30 cellular contexts compared by ENCODE assay signal in the genomic region with DNA sequence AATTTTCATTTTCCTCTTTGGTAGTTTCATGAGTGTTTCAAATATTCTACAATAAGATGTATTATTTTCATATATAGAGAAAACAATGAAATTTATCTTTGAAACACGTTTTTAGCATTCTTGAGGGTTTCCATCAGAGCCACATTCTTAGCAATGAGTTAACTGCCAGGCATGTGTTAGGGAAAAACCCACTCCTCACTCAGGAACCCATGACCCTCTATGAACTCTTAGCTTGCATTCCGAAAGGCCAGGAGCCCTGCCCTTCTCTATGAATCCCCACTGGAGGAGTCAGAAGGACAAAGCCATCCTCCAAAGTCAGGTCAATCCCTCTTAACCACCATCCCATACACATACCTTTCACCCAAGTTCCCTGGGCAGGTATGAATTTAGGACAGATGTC. TPM values are rescaled to one million over a fixed set of nuclear protein-coding genes. Genes with fewer than 3 reads are reported as not detected.
A peak's percentile ranks its signal among the peaks of the same experiment; 100 is the strongest.
DNase-seq lines count a peak whose midpoint lies in the region; ATAC-seq, FAIRE-seq and TF ChIP-seq lines count a peak whose summit lies in the region.
"Had no signal": no experiment of that assay in that cellular context is flagged by ENCODE, and none has a peak within 500 bp of the region (broad histone marks: within the 10 kb centered on the region; RNA-seq: fewer than 3 reads in every experiment).

No MANE protein-coding gene starts in this region.

- no peak overlapping the region for H3K4me3 ChIP-seq in mammary epithelial cell (replicated peaks in 1 of 3; ENCODE audit: insufficient read depth in 1 of 3, low read depth in 2 of 3, low read length in 3 of 3)
- H3K4me3 ChIP-seq in breast epithelium = no peak overlapping the region
- H3K4me3 ChIP-seq in GM12878 = no peak overlapping the region
- H3K4me3 ChIP-seq: dorsolateral prefrontal cortex, pancreas, SJCRH30, upper lobe of right lung had no signal

- no peaks in the 10 kb centered on the region for H3K4me1 Mint-ChIP-seq in activated T-cell treated with anti-CD3 and anti-CD28 coated beads, Interleukin-2, amount 50 U/mL, for 72 hours (ENCODE audit: low read depth)
- no peaks in the 10 kb centered on the region for H3K4me1 Mint-ChIP-seq in stimulated activated memory B cell treated with anti-CD40 and anti-IgM and Interleukin-4, amounts not matched to agents 10 μg/mL and 1 μg/mL and 100 μg/mL, for 72 hours
- H3K4me1 Mint-ChIP-seq: activated B cell treated with CpG ODN at 0.5 μM for 24 hours; CD4-positive, alpha-beta memory T cell; central memory CD8-positive, alpha-beta T cell had no signal

- no peaks in the 10 kb centered on the region for H3K36me3 ChIP-seq in mammary epithelial cell (ENCODE audit: insufficient read depth, low read length)
- H3K36me3 ChIP-seq in breast epithelium = no peaks in the 10 kb centered on the region
- no peaks in the 10 kb centered on the region for H3K36me3 ChIP-seq in GM12878 (ENCODE audit: control insufficient read depth in 2 of 2, insufficient read depth in 2 of 2, low read length in 1 of 2)
- H3K36me3 ChIP-seq: pancreas, SJCRH30, upper lobe of right lung had no signal

- no peak overlapping the region for H3K27ac Mint-ChIP-seq in activated T-cell treated with anti-CD3 and anti-CD28 coated beads, Interleukin-2, amount 50 U/mL, for 72 hours
- H3K27ac Mint-ChIP-seq in stimulated activated memory B cell treated with anti-CD40 and anti-IgM and Interleukin-4, amounts not matched to agents 10 μg/mL and 1 μg/mL and 100 μg/mL, for 72 hours = no peak overlapping the region
- H3K27ac Mint-ChIP-seq: activated B cell treated with CpG ODN at 0.5 μM for 24 hours; activated naive CD4-positive, alpha-beta T cell treated with anti-CD3 and anti-CD28 coated beads, Interleukin-2, amount 10 ng/mL, durations not matched to agents 7 days and 5 days; activated T-helper 1 cell treated with anti-CD3 and anti-CD28 coated beads, Interleukin-12 subunit alpha, Interleukin-12 subunit beta, Interleukin-2, Interleukin-4 antibody, amounts not matched to agents 30 ng/mL and 10 ng/mL and 1 ng/mL, durations not matched to agents 14 hours and 24 hours and 36 hours; CD4-positive, alpha-beta memory T cell; natural killer cell treated with Interleukin-12 subunit alpha and Interleukin-12 subunit beta and Interleukin-15 and Interleukin-18, amount 100 ng/mL, for 72 hours had no signal

- intact Hi-C loops in mammary epithelial cell (cut with micrococcal nuclease) (no loop called here), breast epithelium (cut with DNase I; ENCODE audit: low total_unique reads) (no loop called here), GM12878 (cut with micrococcal nuclease; ENCODE audit: unreplicated experiment) (no loop called here)

- TF ChIP-seq POLR2A in breast epithelium (IDR thresholded peaks at IDR 0.05) = no peak
- no peak for TF ChIP-seq POLR2A in GM12878 (IDR thresholded peaks at IDR 0.05; ENCODE audit: low read depth, low read length)

- DNase-seq in mammary epithelial cell (peak; percentile 31), breast epithelium (ENCODE audit: low spot score in 2 of 2) (no peak), GM12878 (ENCODE audit: low read depth, low spot score) (no peak), iris pigment epithelial cell (ENCODE audit: low read depth) (peak; percentile 92), nucleus accumbens (lab: John Stamatoyannopoulos, UW) (no peak), RKO (ENCODE audit: low spot score) (no peak)
- no peak for DNase-seq in activated T-cell treated with anti-CD3 and anti-CD28 coated beads, Interleukin-2, amount 50 U/mL, for 72 hours
- DNase-seq: activated B cell treated with CpG ODN at 0.5 μM for 24 hours; activated CD4-positive, alpha-beta T cell treated with anti-CD3 and anti-CD28 coated beads, Interleukin-2, amount 50 U/mL, for 1 hour; activated naive CD4-positive, alpha-beta T cell treated with anti-CD3 and anti-CD28 coated beads, Interleukin-2, amount 10 ng/mL, durations not matched to agents 7 days and 5 days; AML-193; CD4-positive, alpha-beta memory T cell; dorsolateral prefrontal cortex; glutamatergic neuron; islet precursor cell; left ventricle myocardium superior; NCI-H2081 treated with DMSO at 0.1 percent for 48 hours; NCI-H345; pancreas; SJCRH30; stimulated activated CD4-positive, alpha-beta T cell treated with anti-CD3 and anti-CD28 coated beads, Interleukin-2, amount 100 ng/mL, for 48 hours; upper lobe of right lung had no signal

- POLR2A ChIA-PET in GM12878 (lab: Charles Lee) = no interaction called here

- RAD21 ChIA-PET in GM12878 (lab: Charles Lee; ENCODE audit: unreplicated experiment) = no interaction called here

- BruUV-seq in mammary epithelial cell (replicated peaks; lab: Mats Ljungman, UMichigan) = no TSS peak
- BruUV-seq in GM12878 (replicated peaks; lab: Mats Ljungman, UMichigan) = no TSS peak

- no peaks in the 10 kb centered on the region for H3K27me3 Mint-ChIP-seq in activated T-cell treated with anti-CD3 and anti-CD28 coated beads, Interleukin-2, amount 50 U/mL, for 72 hours (ENCODE audit: low read depth)
- H3K27me3 Mint-ChIP-seq in stimulated activated memory B cell treated with anti-CD40 and anti-IgM and Interleukin-4, amounts not matched to agents 10 μg/mL and 1 μg/mL and 100 μg/mL, for 72 hours = peaks cover 20% of the 10 kb centered on the region

- H3K4me1 ChIP-seq in mammary epithelial cell (ENCODE audit: insufficient read depth, low read length) (peaks cover 15% of the 10 kb centered on the region), breast epithelium (no peaks in the 10 kb centered on the region), GM12878 (ENCODE audit: control insufficient read depth, insufficient read depth, low read length) (peaks cover 7% of the 10 kb centered on the region)
- H3K4me1 ChIP-seq: pancreas, upper lobe of right lung had no signal

- H3K27me3 ChIP-seq in mammary epithelial cell (ENCODE audit: insufficient read depth, low read length) = no peaks in the 10 kb centered on the region
- no peaks in the 10 kb centered on the region for H3K27me3 ChIP-seq in breast epithelium
- no peaks in the 10 kb centered on the region for H3K27me3 ChIP-seq in GM12878 (replicated peaks in 1 of 2; ENCODE audit: control insufficient read depth in 2 of 2, insufficient read depth in 2 of 2, low read length in 1 of 2)
- H3K27me3 ChIP-seq: pancreas, SJCRH30, upper lobe of right lung had no signal

- H3K4me3 Mint-ChIP-seq in activated T-cell treated with anti-CD3 and anti-CD28 coated beads, Interleukin-2, amount 50 U/mL, for 72 hours = no peak overlapping the region
- H3K4me3 Mint-ChIP-seq in stimulated activated memory B cell treated with anti-CD40 and anti-IgM and Interleukin-4, amounts not matched to agents 10 μg/mL and 1 μg/mL and 100 μg/mL, for 72 hours = no peak overlapping the region
- H3K4me3 Mint-ChIP-seq: activated B cell treated with CpG ODN at 0.5 μM for 24 hours; activated naive CD4-positive, alpha-beta T cell treated with anti-CD3 and anti-CD28 coated beads, Interleukin-2, amount 10 ng/mL, durations not matched to agents 7 days and 5 days; activated T-helper 1 cell treated with anti-CD3 and anti-CD28 coated beads, Interleukin-12 subunit alpha, Interleukin-12 subunit beta, Interleukin-2, Interleukin-4 antibody, amounts not matched to agents 30 ng/mL and 10 ng/mL and 1 ng/mL, durations not matched to agents 14 hours and 24 hours and 36 hours; CD4-positive, alpha-beta memory T cell; central memory CD8-positive, alpha-beta T cell; natural killer cell treated with Interleukin-12 subunit alpha and Interleukin-12 subunit beta and Interleukin-15 and Interleukin-18, amount 100 ng/mL, for 72 hours had no signal

- H3K9me3 ChIP-seq in mammary epithelial cell (replicated peaks; ENCODE audit: insufficient read depth, low read length) (no peaks in the 10 kb centered on the region), breast epithelium (no peaks in the 10 kb centered on the region), GM12878 (replicated peaks; ENCODE audit: control insufficient read depth, insufficient read depth, low read length) (no peaks in the 10 kb centered on the region; the same call in 2 of the 3 replicates)
- H3K9me3 ChIP-seq: pancreas, SJCRH30, upper lobe of right lung had no signal

- no peaks in the 10 kb centered on the region for H3K36me3 Mint-ChIP-seq in activated T-cell treated with anti-CD3 and anti-CD28 coated beads, Interleukin-2, amount 50 U/mL, for 72 hours (ENCODE audit: insufficient read depth in 2 of 2)
- no peaks in the 10 kb centered on the region for H3K36me3 Mint-ChIP-seq in stimulated activated memory B cell treated with anti-CD40 and anti-IgM and Interleukin-4, amounts not matched to agents 10 μg/mL and 1 μg/mL and 100 μg/mL, for 72 hours
- H3K36me3 Mint-ChIP-seq: activated naive CD4-positive, alpha-beta T cell treated with anti-CD3 and anti-CD28 coated beads, Interleukin-2, amount 10 ng/mL, durations not matched to agents 7 days and 5 days; CD4-positive, alpha-beta memory T cell; natural killer cell treated with Interleukin-12 subunit alpha and Interleukin-12 subunit beta and Interleukin-15 and Interleukin-18, amount 100 ng/mL, for 72 hours had no signal

- H3K9me3 Mint-ChIP-seq in activated T-cell treated with anti-CD3 and anti-CD28 coated beads, Interleukin-2, amount 50 U/mL, for 72 hours = no peaks in the 10 kb centered on the region
- H3K9me3 Mint-ChIP-seq in stimulated activated memory B cell treated with anti-CD40 and anti-IgM and Interleukin-4, amounts not matched to agents 10 μg/mL and 1 μg/mL and 100 μg/mL, for 72 hours = no peaks in the 10 kb centered on the region
- H3K9me3 Mint-ChIP-seq: activated B cell treated with CpG ODN at 0.5 μM for 24 hours; activated naive CD4-positive, alpha-beta T cell treated with anti-CD3 and anti-CD28 coated beads, Interleukin-2, amount 10 ng/mL, durations not matched to agents 7 days and 5 days; activated T-helper 1 cell treated with anti-CD3 and anti-CD28 coated beads, Interleukin-12 subunit alpha, Interleukin-12 subunit beta, Interleukin-2, Interleukin-4 antibody, amounts not matched to agents 30 ng/mL and 10 ng/mL and 1 ng/mL, durations not matched to agents 14 hours and 24 hours and 36 hours; central memory CD8-positive, alpha-beta T cell; natural killer cell treated with Interleukin-12 subunit alpha and Interleukin-12 subunit beta and Interleukin-15 and Interleukin-18, amount 100 ng/mL, for 72 hours had no signal

- no peak overlapping the region for H3K9ac ChIP-seq in mammary epithelial cell (ENCODE audit: insufficient read depth, low read length)
- H3K9ac ChIP-seq in GM12878 (ENCODE audit: control insufficient read depth, insufficient read depth, low read length) = no peak overlapping the region

- H4K20me1 ChIP-seq in mammary epithelial cell (ENCODE audit: insufficient read depth, low read length) (no peaks in the 10 kb centered on the region), GM12878 (ENCODE audit: control insufficient read depth, insufficient read depth) (no peaks in the 10 kb centered on the region)

- in situ Hi-C loops in mammary epithelial cell (cut with MboI; ENCODE audit: low sequenced_read_pairs in 2 of 2) (no loop called here), GM12878 (cut with MboI) (no loop called here)

- 44% methylated on average over 2 of the region's 2 CpGs for whole genome bisulfite sequencing in mammary epithelial cell (ENCODE audit: low coverage, missing lambda C conversion rate)
- 50% methylated on average over 2 of the region's 2 CpGs for WGBS in GM12878 (ENCODE audit: insufficient coverage, insufficient replicate concordance, low lambda C conversion rate, missing lambda C conversion rate)

- peaks cover 4% of the 10 kb centered on the region for H3K79me2 ChIP-seq in mammary epithelial cell (ENCODE audit: insufficient read depth, low read length)
- H3K79me2 ChIP-seq in GM12878 (ENCODE audit: control insufficient read depth, insufficient read depth, low read length) = no peaks in the 10 kb centered on the region

- dilution Hi-C loops in mammary epithelial cell (cut with HindIII; ENCODE audit: low sequenced_read_pairs) = no loop called here

- H3K4me2 ChIP-seq in mammary epithelial cell (ENCODE audit: insufficient read depth, low read depth, low read length) (no peak overlapping the region), GM12878 (ENCODE audit: control insufficient read depth, insufficient read depth) (no peak overlapping the region)

- H2AFZ ChIP-seq in mammary epithelial cell (ENCODE audit: low read depth, low read length) (no peak overlapping the region), GM12878 (ENCODE audit: control insufficient read depth, low read depth, low read length) (no peak overlapping the region)

- FAIRE-seq in GM12878 (lab: Jason Lieb, UNC) = peak; percentile 18
- FAIRE-seq: G401.6, pancreas, RCC 7860 had no signal

- H3K27ac ChIP-seq in mammary epithelial cell (ENCODE audit: insufficient read depth, low read depth, low read length) = no peak overlapping the region
- peak overlapping the region in 1 of 2 donors; percentile 48 for H3K27ac ChIP-seq in breast epithelium
- no peak overlapping the region for H3K27ac ChIP-seq in GM12878 (ENCODE audit: control insufficient read depth, insufficient read depth)
- H3K27ac ChIP-seq: 22Rv1, dorsolateral prefrontal cortex, pancreas, SJCRH30, upper lobe of right lung had no signal

- TF ChIP-seq EP300 in GM12878 (IDR thresholded peaks at IDR 0.05; ENCODE audit: borderline replicate concordance in 1 of 2, control insufficient read depth in 1 of 2, low read depth in 2 of 2, low read length in 2 of 2) = no peak

- no peak for TF ChIP-seq RAD21 in GM12878 (IDR thresholded peaks at IDR 0.05; ENCODE audit: insufficient read depth, low read depth, low read length)

- SMC1A ChIA-PET in GM12878 (lab: Charles Lee; ENCODE audit: uncharacterized antibody, unreplicated experiment) = interaction anchor here (0.7 to 2.1 kb wide), 3 partner anchors 10 to 100 kb away, joined by 3 to 11 read pairs (median 8); no protein-coding TSS in a partner anchor

- CTCF ChIA-PET in mammary epithelial cell (lab: Charles Lee; ENCODE audit: low non-redundant PET) = no interaction called here
- CTCF ChIA-PET in GM12878 (lab: Yijun Ruan, JAX) = no interaction called here

- no peak for ATAC-seq in GM12878
- no peak for ATAC-seq in activated T-cell treated with anti-CD3 and anti-CD28 coated beads, Interleukin-2, amount 50 U/mL, for 72 hours (replicated peaks in 1 of 2)
- no peak for ATAC-seq in stimulated activated memory B cell treated with anti-CD40 and anti-IgM and Interleukin-4, amounts not matched to agents 10 μg/mL and 1 μg/mL and 100 μg/mL, for 72 hours
- ATAC-seq: left ventricle myocardium superior; natural killer cell treated with Interleukin-12 subunit alpha and Interleukin-12 subunit beta and Interleukin-15 and Interleukin-18, amount 100 ng/mL, for 72 hours; pancreas; upper lobe of right lung had no signal

- TF ChIP-seq CTCF in mammary epithelial cell (conservative IDR thresholded peaks at IDR 0.05 in 1 of 2, IDR thresholded peaks at IDR 0.05 in 1 of 2; ENCODE audit: extremely low read depth in 1 of 2, insufficient read depth in 1 of 2, low read depth in 1 of 2, low read length in 2 of 2) = no peak
- no peak for TF ChIP-seq CTCF in breast epithelium (IDR thresholded peaks at IDR 0.05)
- no peak for TF ChIP-seq CTCF in GM12878 (IDR thresholded peaks at IDR 0.05 in 2 of 3, conservative IDR thresholded peaks at IDR 0.05 in 1 of 3; ENCODE audit: control insufficient read depth in 2 of 3, extremely low read depth in 1 of 3, insufficient read depth in 1 of 3, low read depth in 3 of 3, low read length in 3 of 3)

RNA-seq across cellular contexts. Expression of a gene that starts 57.5 kb away (rescaled TPM):
- 10 to 100 TPM in 1 of 2 donors, 1 to 10 TPM in 1; 3.7 to 17.8 TPM for total RNA-seq in mammary epithelial cell
- polyA plus RNA-seq in mammary epithelial cell = 7.9 TPM
- 21.0 TPM for polyA minus RNA-seq in mammary epithelial cell
- 10 to 100 TPM in 2 of 3 donors, 1 to 10 TPM in 1; 4.4 to 17.4 (median 15.0) TPM for total RNA-seq in breast epithelium
- total RNA-seq in GM12878 (2013; cell fraction: nucleolus; rRNA removed) = 40.9 and 41.6 TPM in 2 replicates
- 27.9 and 30.6 TPM in 2 replicates for total RNA-seq in GM12878 (2014; rRNA removed)
- 21.2 and 21.7 TPM in 2 replicates for total RNA-seq in GM12878 (2014; rRNA removed; fragmentation: Illumina TruSeq; extraction: Trizol)
- 28.4 and 32.5 TPM in 2 replicates for total RNA-seq in GM12878 (2021)
- 5.6 TPM for polyA plus RNA-seq in GM12878 (2011; ENCODE audit: low read depth)
- polyA plus RNA-seq in GM12878 (2011; rRNA removed) = 0.07 and 0.11 TPM in 2 replicates
- 0.03 and 0.08 TPM in 2 replicates for polyA plus RNA-seq in GM12878 (2011; cell fraction: cytosol; rRNA removed)
- 0.18 TPM in 2 replicates for polyA plus RNA-seq in GM12878 (2011; cell fraction: nucleus; rRNA removed)
- 7.0 and 8.5 TPM in 2 replicates for polyA plus RNA-seq in GM12878 (2012)
- 16.4 and 20.2 TPM in 2 replicates for polyA plus RNA-seq in GM12878 (2014; fragmentation: Illumina TruSeq; extraction: Trizol)
- 10 to 100 TPM; 29.4 to 35.8 TPM for polyA plus RNA-seq in GM12878 (2014; fragmentation: Nextera tagmentation; extraction: Ambion mirVana)
- polyA plus RNA-seq in GM12878 (2014; rRNA removed) = 19.5 and 20.0 TPM in 2 replicates
- polyA plus RNA-seq in GM12878 (2016; fragmentation: Nextera tagmentation; extraction: Ambion mirVana) = 10 to 100 TPM; 12.3 to 15.1 TPM
- polyA minus RNA-seq in GM12878 (2011; rRNA and poly(A)+ RNA removed) = 0.21 and 0.37 TPM in 2 replicates
- not detected in 2 replicates for polyA minus RNA-seq in GM12878 (2011; cell fraction: cytosol; rRNA and poly(A)+ RNA removed)
- 0.36 and 0.57 TPM in 2 replicates for polyA minus RNA-seq in GM12878 (2011; cell fraction: nucleus; rRNA and poly(A)+ RNA removed)
- under 1 TPM in 1 of 2 donors, not detected in 1; 0.05 TPM for total RNA-seq in activated T-cell treated with anti-CD3 and anti-CD28 coated beads, Interleukin-2, amount 50 U/mL, for 72 hours
- total RNA-seq: activated B cell treated with CpG ODN at 0.5 μM for 24 hours; activated T-helper 1 cell treated with anti-CD3 and anti-CD28 coated beads, Interleukin-12 subunit alpha, Interleukin-12 subunit beta, Interleukin-2, Interleukin-4 antibody, amounts not matched to agents 30 ng/mL and 10 ng/mL and 1 ng/mL, durations not matched to agents 14 hours and 24 hours and 36 hours; MCF 10A; natural killer cell treated with Interleukin-12 subunit alpha and Interleukin-12 subunit beta and Interleukin-15 and Interleukin-18, amount 100 ng/mL, for 72 hours had no signal
- polyA plus RNA-seq: CD4-positive, alpha-beta memory T cell had no signal

Comparison
In these comparisons a context has a peak if more than half of its experiments do, and no peak if none do; other contexts are left out.
1. DNase-seq: peak in mammary epithelial cell (single experiment) and iris pigment epithelial cell (single experiment); none in breast epithelium (0 of 2), GM12878 (single experiment), nucleus accumbens (0 of 56), activated T-cell treated with anti-CD3 and anti-CD28 coated beads, Interleukin-2, amount 50 U/mL, for 72 hours (0 of 2) and RKO (single experiment).
2. RNA of a gene that starts 57.5 kb away (total RNA-seq): 21.2 to 41.6 TPM in GM12878, 3.7 to 17.8 TPM in mammary epithelial cell and 4.4 to 17.4 TPM in breast epithelium; 0.05 TPM in activated T-cell treated with anti-CD3 and anti-CD28 coated beads, Interleukin-2, amount 50 U/mL, for 72 hours; every median in the first group is over 4 times any median in the second.